Comparison of ENCODE assay signal across 8 cellular contexts in the genomic region with DNA sequence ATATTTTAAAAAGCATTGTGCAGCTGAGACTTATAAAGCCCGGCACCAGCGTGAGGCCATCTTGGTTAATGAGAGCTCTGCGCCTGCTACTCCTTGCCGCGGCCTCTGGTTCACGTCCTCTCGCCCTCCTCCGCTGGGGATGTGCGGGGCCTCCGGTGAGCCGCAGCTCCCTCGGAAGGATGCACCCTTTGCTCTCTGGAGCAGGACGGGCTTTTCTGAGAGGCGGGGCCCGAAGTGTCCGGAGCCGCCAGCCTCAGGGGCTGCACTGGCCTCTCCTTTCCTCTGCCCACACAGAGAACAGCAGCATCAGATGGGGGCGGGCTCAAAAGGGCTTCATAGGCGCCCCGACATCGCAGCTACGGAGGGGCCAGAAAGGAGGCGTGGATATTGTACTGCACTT.
DNase-seq lines count a peak whose midpoint lies in the region; ATAC-seq and TF ChIP-seq lines count a peak whose summit lies in the region.

No MANE protein-coding gene starts in this region.

- intact Hi-C loops in left cardiac atrium (cut with DNase I), result loop anchor here (2.0 to 10.0 kb wide), 3 partner anchors 278 to 349 kb away; no protein-coding TSS in a partner anchor

- peak; percentile 50 to 73 for ATAC-seq in left cardiac atrium
- ATAC-seq in HG02884 (IDR thresholded peaks at IDR 0.05; ENCODE audit: unreplicated experiment), result no peak

- POLR2A ChIA-PET in SK-N-SH (lab: Yijun Ruan, JAX), result interaction anchor here (0.5 kb wide), 1 partner anchor 25 kb away, joined by 3 read pairs; no protein-coding TSS in a partner anchor

- H3K4me1 Mint-ChIP-seq in osteocyte (ENCODE audit: unreplicated experiment), result peaks cover 6% of the 10 kb centered on the region

- no peaks in the 10 kb centered on the region for H3F3A ChIP-seq in SK-N-SH (replicated peaks; ENCODE audit: insufficient read depth)

- TF ChIP-seq RAD21 in SK-N-SH (IDR thresholded peaks at IDR 0.05; ENCODE audit: low read length), result no peak

- H3K9me3 ChIP-seq in BE2C, result no peaks in the 10 kb centered on the region
- no peaks in the 10 kb centered on the region for H3K9me3 ChIP-seq in SK-N-SH

- no peak for TF ChIP-seq EP300 in SK-N-SH (IDR thresholded peaks at IDR 0.05; ENCODE audit: borderline replicate concordance in 1 of 2, low read depth in 1 of 2, low read length in 1 of 2)

- H3K27me3 Mint-ChIP-seq in osteocyte (ENCODE audit: unreplicated experiment), result peaks cover 41% of the 10 kb centered on the region

- H3K36me3 ChIP-seq in BE2C (no peaks in the 10 kb centered on the region), SK-N-SH (replicated peaks in 1 of 2; ENCODE audit: control insufficient read depth in 1 of 2, insufficient read depth in 2 of 2, low read length in 1 of 2) (no peaks in the 10 kb centered on the region)

- DNase-seq in BE2C (no peak), SK-N-SH (peak; percentile 63), left cardiac atrium (no peak), osteocyte (ENCODE audit: extremely low spot score, unreplicated experiment) (no peak), NCI-H748 (lab: John Stamatoyannopoulos, UW; ENCODE audit: unreplicated experiment) (no peak), T1000 (lab: John Stamatoyannopoulos, UW) (no peak), NCI-H2171 (lab: John Stamatoyannopoulos, UW) (no peak)

- H2AFZ ChIP-seq in SK-N-SH (ENCODE audit: low read depth), result no peak overlapping the region

- CTCF ChIA-PET in SK-N-SH (lab: Yijun Ruan, JAX), result interaction anchor here (0.6 to 4.4 kb wide), 87 partner anchors 8 to 1460 kb away, joined by 3 to 66 read pairs (median 4); a partner anchor contains a TSS

- H4K20me1 ChIP-seq in SK-N-SH (ENCODE audit: insufficient read depth), result no peaks in the 10 kb centered on the region

- H3K4me1 ChIP-seq in BE2C (no peaks in the 10 kb centered on the region), SK-N-SH (ENCODE audit: control insufficient read depth in 1 of 2, insufficient read depth in 2 of 2, low read depth in 1 of 2, low read length in 1 of 2) (no peaks in the 10 kb centered on the region; a peak in 1 of 4 replicates)

- no peak overlapping the region for H3K9ac ChIP-seq in SK-N-SH

- H3K4me2 ChIP-seq in SK-N-SH, result no peak overlapping the region

- H3K27me3 ChIP-seq in BE2C, result no peaks in the 10 kb centered on the region
- no peaks in the 10 kb centered on the region for H3K27me3 ChIP-seq in SK-N-SH (ENCODE audit: insufficient read depth)

- H3K36me3 Mint-ChIP-seq in osteocyte (ENCODE audit: unreplicated experiment), result no peaks in the 10 kb centered on the region

- no peak overlapping the region for H3K27ac Mint-ChIP-seq in osteocyte (ENCODE audit: unreplicated experiment)

- H3K27ac ChIP-seq in SK-N-SH (ENCODE audit: low read depth in 2 of 2, low read length in 1 of 2), result no peak overlapping the region

- H3K79me2 ChIP-seq in SK-N-SH (ENCODE audit: insufficient read depth), result no peaks in the 10 kb centered on the region

- H3K4me3 ChIP-seq in BE2C (ENCODE audit: low read depth, low read length) (peak overlapping the region; percentile 36), SK-N-SH (ENCODE audit: low read depth in 2 of 2, low read length in 1 of 2) (no peak overlapping the region)

- peak overlapping the region; percentile 69 for H3K4me3 Mint-ChIP-seq in osteocyte (ENCODE audit: unreplicated experiment)

- no peaks in the 10 kb centered on the region for H3K9me3 Mint-ChIP-seq in osteocyte (ENCODE audit: unreplicated experiment)

- TF ChIP-seq CTCF in BE2C (IDR thresholded peaks at IDR 0.05; ENCODE audit: low read depth, low read length) (no peak), SK-N-SH (IDR thresholded peaks at IDR 0.05) (no peak), osteocyte (IDR thresholded peaks at IDR 0.05) (no peak)

- 62% methylated on average over 14 of the region's 23 CpGs for WGBS in SK-N-SH (ENCODE audit: low lambda C conversion rate)

- H3K9me2 ChIP-seq in SK-N-SH, result no peaks in the 10 kb centered on the region

TF ChIP-seq in SK-N-SH, 30 proteins besides CTCF, POLR2A, EP300 and RAD21:
- TF ChIP-seq, protein P1, sequence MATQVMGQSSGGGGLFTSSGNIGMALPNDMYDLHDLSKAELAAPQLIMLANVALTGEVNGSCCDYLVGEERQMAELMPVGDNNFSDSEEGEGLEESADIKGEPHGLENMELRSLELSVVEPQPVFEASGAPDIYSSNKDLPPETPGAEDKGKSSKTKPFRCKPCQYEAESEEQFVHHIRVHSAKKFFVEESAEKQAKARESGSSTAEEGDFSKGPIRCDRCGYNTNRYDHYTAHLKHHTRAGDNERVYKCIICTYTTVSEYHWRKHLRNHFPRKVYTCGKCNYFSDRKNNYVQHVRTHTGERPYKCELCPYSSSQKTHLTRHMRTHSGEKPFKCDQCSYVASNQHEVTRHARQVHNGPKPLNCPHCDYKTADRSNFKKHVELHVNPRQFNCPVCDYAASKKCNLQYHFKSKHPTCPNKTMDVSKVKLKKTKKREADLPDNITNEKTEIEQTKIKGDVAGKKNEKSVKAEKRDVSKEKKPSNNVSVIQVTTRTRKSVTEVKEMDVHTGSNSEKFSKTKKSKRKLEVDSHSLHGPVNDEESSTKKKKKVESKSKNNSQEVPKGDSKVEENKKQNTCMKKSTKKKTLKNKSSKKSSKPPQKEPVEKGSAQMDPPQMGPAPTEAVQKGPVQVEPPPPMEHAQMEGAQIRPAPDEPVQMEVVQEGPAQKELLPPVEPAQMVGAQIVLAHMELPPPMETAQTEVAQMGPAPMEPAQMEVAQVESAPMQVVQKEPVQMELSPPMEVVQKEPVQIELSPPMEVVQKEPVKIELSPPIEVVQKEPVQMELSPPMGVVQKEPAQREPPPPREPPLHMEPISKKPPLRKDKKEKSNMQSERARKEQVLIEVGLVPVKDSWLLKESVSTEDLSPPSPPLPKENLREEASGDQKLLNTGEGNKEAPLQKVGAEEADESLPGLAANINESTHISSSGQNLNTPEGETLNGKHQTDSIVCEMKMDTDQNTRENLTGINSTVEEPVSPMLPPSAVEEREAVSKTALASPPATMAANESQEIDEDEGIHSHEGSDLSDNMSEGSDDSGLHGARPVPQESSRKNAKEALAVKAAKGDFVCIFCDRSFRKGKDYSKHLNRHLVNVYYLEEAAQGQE (IDR thresholded peaks at IDR 0.05; ENCODE audit: low read depth, low read length), result no peak
- TF ChIP-seq MXI1 (IDR thresholded peaks at IDR 0.05; ENCODE audit: low read depth, low read length) (no peak), RFX5 (IDR thresholded peaks at IDR 0.05; ENCODE audit: low read length) (no peak), ELF1 (IDR thresholded peaks at IDR 0.05) (no peak)
- TF ChIP-seq, protein P2, sequence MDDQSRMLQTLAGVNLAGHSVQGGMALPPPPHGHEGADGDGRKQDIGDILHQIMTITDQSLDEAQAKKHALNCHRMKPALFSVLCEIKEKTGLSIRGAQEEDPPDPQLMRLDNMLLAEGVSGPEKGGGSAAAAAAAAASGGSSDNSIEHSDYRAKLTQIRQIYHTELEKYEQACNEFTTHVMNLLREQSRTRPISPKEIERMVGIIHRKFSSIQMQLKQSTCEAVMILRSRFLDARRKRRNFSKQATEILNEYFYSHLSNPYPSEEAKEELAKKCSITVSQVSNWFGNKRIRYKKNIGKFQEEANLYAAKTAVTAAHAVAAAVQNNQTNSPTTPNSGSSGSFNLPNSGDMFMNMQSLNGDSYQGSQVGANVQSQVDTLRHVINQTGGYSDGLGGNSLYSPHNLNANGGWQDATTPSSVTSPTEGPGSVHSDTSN (IDR thresholded peaks at IDR 0.05), result no peak
- TF ChIP-seq, protein P3, sequence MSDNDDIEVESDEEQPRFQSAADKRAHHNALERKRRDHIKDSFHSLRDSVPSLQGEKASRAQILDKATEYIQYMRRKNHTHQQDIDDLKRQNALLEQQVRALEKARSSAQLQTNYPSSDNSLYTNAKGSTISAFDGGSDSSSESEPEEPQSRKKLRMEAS (IDR thresholded peaks at IDR 0.05; ENCODE audit: low read depth), result no peak
TF ChIP-seq in SK-N-SH: peak in this region for 0.
